Comparison of ENCODE assay signal across 8 cellular contexts in the genomic region with DNA sequence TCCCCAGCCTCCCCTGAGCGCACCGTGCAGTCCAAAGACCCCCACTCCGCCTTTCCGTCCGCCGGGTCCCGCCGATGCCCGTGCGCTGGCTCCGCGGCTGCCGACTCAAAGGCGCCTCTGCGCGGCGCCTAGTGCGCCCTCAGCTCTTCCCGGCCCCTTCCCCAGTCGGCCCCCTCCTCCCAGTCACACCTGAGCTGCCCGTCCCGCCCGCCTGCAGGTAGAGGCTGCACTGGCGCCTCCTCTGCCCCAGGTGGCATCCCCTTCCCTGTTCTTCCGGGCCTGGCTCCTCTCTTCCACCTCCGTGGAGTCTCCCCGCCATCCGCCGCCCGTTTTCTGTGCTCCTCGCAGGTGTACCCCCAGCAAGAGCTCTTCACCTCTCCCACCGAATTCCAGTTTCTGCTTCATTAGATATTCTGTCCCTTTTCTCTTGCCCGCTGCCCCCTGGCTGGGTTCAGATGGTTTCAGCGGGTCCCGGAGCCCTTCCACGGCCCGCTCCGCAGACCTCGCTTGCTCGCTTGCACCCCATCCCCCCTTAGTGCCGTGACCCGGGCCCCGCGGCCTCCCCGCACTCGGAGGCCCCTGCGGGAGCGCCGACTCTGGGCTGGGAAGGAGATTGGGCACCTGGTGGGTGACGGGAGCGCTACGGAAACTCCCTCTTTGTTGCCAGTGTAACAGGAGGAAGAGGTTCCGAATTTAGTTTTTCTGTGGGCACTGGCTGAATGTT. TPM values are rescaled to one million over a fixed set of nuclear protein-coding genes. Genes with fewer than 3 reads are reported as not detected.
A peak's percentile ranks its signal among the peaks of the same experiment; 100 is the strongest.
DNase-seq lines count a peak whose midpoint lies in the region; ATAC-seq and TF ChIP-seq lines count a peak whose summit lies in the region.

No MANE protein-coding gene starts in this region.

- ATAC-seq in WTC11: peak; percentile 77

- peak overlapping the region; percentile 86 for H3K4me3 ChIP-seq in kidney epithelial cell (ENCODE audit: low read depth, low read length)

- peaks cover 72% of the 10 kb centered on the region for H3K4me1 Mint-ChIP-seq in HFFc6 (ENCODE audit: low read depth)
- H3K4me1 Mint-ChIP-seq in WTC11: peaks cover 73% of the 10 kb centered on the region

- CTCF ChIA-PET in WTC11 (lab: Charles Lee): interaction anchor here (0.6 to 2.6 kb wide), 27 partner anchors 9 to 437 kb away, joined by 3 to 23 read pairs (median 3); no protein-coding TSS in a partner anchor

- H3K27me3 ChIP-seq in kidney epithelial cell (ENCODE audit: control insufficient read depth, insufficient read depth, low read length): no peaks in the 10 kb centered on the region

- TF ChIP-seq CTCF in HFFc6 (IDR thresholded peaks at IDR 0.05) (peak; percentile 36), WTC11 (IDR thresholded peaks at IDR 0.05) (peak; percentile 13; the same call in 1 of the 2 replicates), kidney epithelial cell (IDR thresholded peaks at IDR 0.05; ENCODE audit: insufficient read depth, low read length, poor library complexity, severe bottlenecking) (peak; percentile 37)

- H3K27ac Mint-ChIP-seq in HFFc6 (peak overlapping the region; percentile 67), WTC11 (peak overlapping the region; percentile 95)

- peak; percentile 39 for DNase-seq in GM03348 (ENCODE audit: low spot score)
- DNase-seq in HFFc6: peak; percentile 18
- DNase-seq in NCI-H1105 treated with DMSO at 0.1 percent for 48 hours (lab: John Stamatoyannopoulos, UW): peak; percentile 69
- DNase-seq in WTC11 (ENCODE audit: low spot score): peak; percentile 90
- DNase-seq in central memory CD4-positive, alpha-beta T cell: peak; percentile 53
- DNase-seq in kidney epithelial cell (ENCODE audit: low read depth): no peak
- DNase-seq in stimulated activated CD4-positive, alpha-beta T cell treated with anti-CD3 and anti-CD28 coated beads, Interleukin-15, amount 100 ng/mL, for 1 hour (ENCODE audit: low read depth in 1 of 2, low spot score in 1 of 2): peak; percentile 12 to 13
- no peak for DNase-seq in superior temporal gyrus (ENCODE audit: extremely low spot score)

- H3K36me3 Mint-ChIP-seq in HFFc6 (ENCODE audit: low read depth) (no peaks in the 10 kb centered on the region), WTC11 (no peaks in the 10 kb centered on the region)

- H3K4me3 Mint-ChIP-seq in HFFc6 (peak overlapping the region; percentile 89), WTC11 (peak overlapping the region; percentile 85)

- POLR2A ChIA-PET in WTC11 (lab: Charles Lee): interaction anchor here (0.6 to 3.7 kb wide), 24 partner anchors 9 to 382 kb away, joined by 3 to 25 read pairs (median 4); partner anchors contain the start of genes ABCA1 and FSD1L

- H3K9me3 Mint-ChIP-seq in HFFc6: no peaks in the 10 kb centered on the region
- H3K9me3 Mint-ChIP-seq in WTC11: no peaks in the 10 kb centered on the region

- H3K27me3 Mint-ChIP-seq in HFFc6 (ENCODE audit: insufficient read depth) (peaks cover 1% of the 10 kb centered on the region; the same call in 1 of the 2 replicates), WTC11 (ENCODE audit: low read depth) (no peaks in the 10 kb centered on the region)

- no peaks in the 10 kb centered on the region for H3K36me3 ChIP-seq in kidney epithelial cell (ENCODE audit: control insufficient read depth, insufficient read depth, low read length)

TF ChIP-seq in WTC11, 78 proteins besides CTCF, POLR2A, EP300 and RAD21 (continues in another document):
- TF ChIP-seq AFF4 (CRISPR knock-in tag; IDR thresholded peaks at IDR 0.05; ENCODE audit: borderline replicate concordance) (0 out of 2 replicates have a peak, but pooled peaks have one; percentile 65), ZBTB21 (CRISPR knock-in tag; IDR thresholded peaks at IDR 0.05; ENCODE audit: borderline replicate concordance) (0 out of 2 replicates have a peak, but pooled peaks have one; percentile 53), STAT6 (CRISPR knock-in tag; conservative IDR thresholded peaks at IDR 0.05; ENCODE audit: low read depth) (no peak), KAT7 (CRISPR knock-in tag; IDR thresholded peaks at IDR 0.05; ENCODE audit: borderline replicate concordance) (no peak), HMGXB4 (CRISPR knock-in tag; IDR thresholded peaks at IDR 0.05) (0 out of 2 replicates have a peak, but pooled peaks have one; percentile 38), ZNF138 (CRISPR knock-in tag; conservative IDR thresholded peaks at IDR 0.05) (no peak), GTF2I (CRISPR knock-in tag; conservative IDR thresholded peaks at IDR 0.05) (no peak)
- TF ChIP-seq, protein P1, sequence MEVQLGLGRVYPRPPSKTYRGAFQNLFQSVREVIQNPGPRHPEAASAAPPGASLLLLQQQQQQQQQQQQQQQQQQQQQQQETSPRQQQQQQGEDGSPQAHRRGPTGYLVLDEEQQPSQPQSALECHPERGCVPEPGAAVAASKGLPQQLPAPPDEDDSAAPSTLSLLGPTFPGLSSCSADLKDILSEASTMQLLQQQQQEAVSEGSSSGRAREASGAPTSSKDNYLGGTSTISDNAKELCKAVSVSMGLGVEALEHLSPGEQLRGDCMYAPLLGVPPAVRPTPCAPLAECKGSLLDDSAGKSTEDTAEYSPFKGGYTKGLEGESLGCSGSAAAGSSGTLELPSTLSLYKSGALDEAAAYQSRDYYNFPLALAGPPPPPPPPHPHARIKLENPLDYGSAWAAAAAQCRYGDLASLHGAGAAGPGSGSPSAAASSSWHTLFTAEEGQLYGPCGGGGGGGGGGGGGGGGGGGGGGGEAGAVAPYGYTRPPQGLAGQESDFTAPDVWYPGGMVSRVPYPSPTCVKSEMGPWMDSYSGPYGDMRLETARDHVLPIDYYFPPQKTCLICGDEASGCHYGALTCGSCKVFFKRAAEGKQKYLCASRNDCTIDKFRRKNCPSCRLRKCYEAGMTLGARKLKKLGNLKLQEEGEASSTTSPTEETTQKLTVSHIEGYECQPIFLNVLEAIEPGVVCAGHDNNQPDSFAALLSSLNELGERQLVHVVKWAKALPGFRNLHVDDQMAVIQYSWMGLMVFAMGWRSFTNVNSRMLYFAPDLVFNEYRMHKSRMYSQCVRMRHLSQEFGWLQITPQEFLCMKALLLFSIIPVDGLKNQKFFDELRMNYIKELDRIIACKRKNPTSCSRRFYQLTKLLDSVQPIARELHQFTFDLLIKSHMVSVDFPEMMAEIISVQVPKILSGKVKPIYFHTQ (CRISPR knock-in tag; IDR thresholded peaks at IDR 0.05): no peak

RNA-seq across cellular contexts. Expression of gene SLC44A1, which starts 0.7 kb away (rescaled TPM):
- 10 to 100 TPM; 46.6 to 66.3 (median 56.0) TPM for total RNA-seq in HFFc6 (2021; fragmentation: NEBNext Ultra II Directional; extraction: Animal tissue kit (Norgen Biotek cat#: 25700))
- 45.9 to 48.9 TPM (median 47.6 TPM) in 3 replicates for total RNA-seq in WTC11 (2021)
- total RNA-seq in kidney epithelial cell: 16.5 and 17.7 TPM in 2 replicates

Comparison
In these comparisons a context has a peak if more than half of its experiments do, and no peak if none do; other contexts are left out.
1. DNase-seq: peak in GM03348 (single experiment), HFFc6 (single experiment), NCI-H1105 treated with DMSO at 0.1 percent for 48 hours (single experiment), WTC11 (single experiment), central memory CD4-positive, alpha-beta T cell (single experiment) and stimulated activated CD4-positive, alpha-beta T cell treated with anti-CD3 and anti-CD28 coated beads, Interleukin-15, amount 100 ng/mL, for 1 hour (2 of 2); none in kidney epithelial cell (single experiment) and superior temporal gyrus (single experiment).
2. Peak in every context shown above with its lines, with median percentiles within 50 percentile points of each other: CTCF ChIP-seq.